24 cellular contexts compared by ENCODE assay signal in genomic region chr19:44841255-44841654, GRCh38. TPM values are rescaled to one million over a fixed set of nuclear protein-coding genes. Genes with fewer than 3 reads are reported as not detected.
"Had no signal": no experiment of that assay in that cellular context is flagged by ENCODE, and none has a peak within 500 bp of the region (broad histone marks: within the 10 kb centered on the region; RNA-seq: fewer than 3 reads in every experiment).

No MANE protein-coding gene starts in this region.

- H3K9me3 ChIP-seq: breast epithelium, MG63, SJSA1 had no signal

- H3K4me3 Mint-ChIP-seq: activated CD4-positive, alpha-beta T cell treated with anti-CD3 and anti-CD28 coated beads, Interleukin-2, amount 10 ng/mL, durations not matched to agents 7 days and 5 days; activated T-helper 17 cell treated with anti-CD3 and anti-CD28 coated beads, Interleukin-2, amount 50 U/mL, for 72 hours; T-helper 1 cell treated with Interleukin-12 subunit alpha and Interleukin-12 subunit beta and Interleukin-4 antibody, amounts not matched to agents 30 μg/mL and 1 μg/mL, for 36 hours had no signal

- H3K27ac ChIP-seq: breast epithelium, Peyer's patch, RWPE1, SJSA1 had no signal

- H3K36me3 ChIP-seq: breast epithelium, MG63, Peyer's patch had no signal

- ATAC-seq: activated CD4-positive, CD25-positive, alpha-beta regulatory T cell treated with anti-CD3 and anti-CD28 coated beads, Interleukin-2, amount 50 U/mL, for 24 hours; activated T-helper 17 cell treated with anti-CD3 and anti-CD28 coated beads, Interleukin-2, amount 50 U/mL, for 72 hours had no signal

- H3K4me3 ChIP-seq: breast epithelium, MG63, Peyer's patch, SJSA1 had no signal

- H3K27ac Mint-ChIP-seq: activated CD4-positive, alpha-beta T cell treated with anti-CD3 and anti-CD28 coated beads, Interleukin-2, amount 10 ng/mL, durations not matched to agents 7 days and 5 days; activated T-helper 17 cell treated with anti-CD3 and anti-CD28 coated beads, Interleukin-2, amount 50 U/mL, for 72 hours; T-helper 1 cell treated with Interleukin-12 subunit alpha and Interleukin-12 subunit beta and Interleukin-4 antibody, amounts not matched to agents 30 μg/mL and 1 μg/mL, for 36 hours had no signal

- DNase-seq: activated CD4-positive, alpha-beta T cell treated with anti-CD3 and anti-CD28 coated beads, Interleukin-2, amount 10 ng/mL, durations not matched to agents 7 days and 5 days; activated CD8-positive, alpha-beta memory T cell treated with anti-CD3 and anti-CD28 coated beads for 24 hours; activated gamma-delta T cell treated with Interleukin-2 at 50 U/mL for 16 hours; activated naive CD4-positive, alpha-beta T cell treated with anti-CD3 and anti-CD28 coated beads, Interleukin-2, amount 50 U/mL, for 16 hours; activated T-cell treated with anti-CD3 and anti-CD28 coated beads, Interleukin-2, amount 50 U/mL, for 48 hours; aorta; caudate nucleus; MG63; NCI-H1105; NCI-H1436 treated with DMSO at 0.1 percent for 48 hours; NCI-H187; NCI-H2171 treated with DMSO at 0.1 percent for 48 hours; NCI-H226; NCI-H526; NCI-H774; Peyer's patch; SHP77 had no signal

- H3K36me3 Mint-ChIP-seq: IgD-negative memory B cell had no signal

- H3K9me3 Mint-ChIP-seq: activated CD4-positive, alpha-beta T cell treated with anti-CD3 and anti-CD28 coated beads, Interleukin-2, amount 10 ng/mL, durations not matched to agents 7 days and 5 days; activated T-helper 17 cell treated with anti-CD3 and anti-CD28 coated beads, Interleukin-2, amount 50 U/mL, for 72 hours; IgD-negative memory B cell; T-helper 1 cell treated with Interleukin-12 subunit alpha and Interleukin-12 subunit beta and Interleukin-4 antibody, amounts not matched to agents 30 μg/mL and 1 μg/mL, for 36 hours had no signal

- H3K27me3 ChIP-seq: breast epithelium, MG63, Peyer's patch, SJSA1 had no signal

RNA-seq across cellular contexts. Expression of gene NECTIN2, which starts 4.8 kb away (rescaled TPM):
- total RNA-seq: activated CD4-positive, alpha-beta T cell treated with anti-CD3 and anti-CD28 coated beads, Interleukin-2, amount 10 ng/mL, durations not matched to agents 7 days and 5 days had no signal
- polyA plus RNA-seq: IgD-negative memory B cell had no signal

RNA-seq across cellular contexts. Expression of gene BCAM, which starts 32.4 kb away (rescaled TPM):
- total RNA-seq: activated CD4-positive, alpha-beta T cell treated with anti-CD3 and anti-CD28 coated beads, Interleukin-2, amount 10 ng/mL, durations not matched to agents 7 days and 5 days; activated T-helper 17 cell treated with anti-CD3 and anti-CD28 coated beads, Interleukin-2, amount 50 U/mL, for 72 hours had no signal
- polyA plus RNA-seq: IgD-negative memory B cell had no signal
